ENCODE assay signal across 9 cellular contexts in the genomic region with DNA sequence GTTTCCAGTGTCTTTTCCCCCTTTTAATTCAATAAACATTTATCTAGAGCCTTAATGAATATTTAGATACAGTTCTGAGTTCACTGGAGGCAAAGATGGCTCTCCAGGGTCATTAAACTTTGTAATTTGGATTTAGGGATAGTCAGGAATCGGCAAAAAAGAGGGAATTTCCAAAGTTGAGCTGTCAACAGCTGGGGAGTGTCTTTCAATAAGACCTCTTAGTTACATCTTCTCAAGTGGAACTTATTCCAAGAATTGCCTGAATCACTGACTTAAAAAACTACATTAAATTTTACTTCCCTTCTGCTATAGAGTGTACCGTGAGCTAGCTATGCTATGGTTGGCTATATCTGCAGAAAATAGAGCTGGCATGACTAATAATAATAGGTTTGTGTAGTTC. TPM values are rescaled to one million over a fixed set of nuclear protein-coding genes. Genes with fewer than 3 reads are reported as not detected.
DNase-seq lines count a peak whose midpoint lies in the region; ATAC-seq, FAIRE-seq and TF ChIP-seq lines count a peak whose summit lies in the region.
"Had no signal": no experiment of that assay in that cellular context is flagged by ENCODE, and none has a peak within 500 bp of the region (broad histone marks: within the 10 kb centered on the region; RNA-seq: fewer than 3 reads in every experiment).

No MANE protein-coding gene starts in this region.

- intact Hi-C loops in Calu3 (cut with micrococcal nuclease; ENCODE audit: unreplicated experiment): loop anchor here (5.0 kb wide), 2 partner anchors 47 to 112 kb away; no protein-coding TSS in a partner anchor
- intact Hi-C loops in OCI-LY7 (cut with micrococcal nuclease; ENCODE audit: unreplicated experiment): loop anchor here (1.0 to 5.0 kb wide), 4 partner anchors 40 to 373 kb away; a partner anchor contains a TSS
- intact Hi-C loops in endothelial cell of umbilical vein (cut with micrococcal nuclease): loop anchor here (1.0 to 2.0 kb wide), 3 partner anchors 45 to 242 kb away; a partner anchor contains a TSS
- intact Hi-C loops in pancreas (cut with DNase I): loop anchor here in 2 of 3 donors (5.0 kb wide), 2 partner anchors 162 to 167 kb away; no protein-coding TSS in a partner anchor

- H3K27me3 ChIP-seq in endothelial cell of umbilical vein (ENCODE audit: control insufficient read depth in 2 of 2, insufficient read depth in 2 of 2, low read length in 2 of 2): no peaks in the 10 kb centered on the region
- no peaks in the 10 kb centered on the region for H3K27me3 ChIP-seq in pancreas

- peaks cover 9% of the 10 kb centered on the region; the same call in 1 of the 2 replicates for H3K36me3 ChIP-seq in OCI-LY7 (ENCODE audit: insufficient read depth, low read length)
- H3K36me3 ChIP-seq in endothelial cell of umbilical vein (ENCODE audit: control insufficient read depth in 2 of 2, extremely low read depth in 1 of 2, insufficient read depth in 2 of 2, low read length in 2 of 2): no peaks in the 10 kb centered on the region
- H3K36me3 ChIP-seq in pancreas: no peaks in the 10 kb centered on the region

- TF ChIP-seq CTCF in Calu3 (IDR thresholded peaks at IDR 0.05; ENCODE audit: unreplicated experiment) (no peak), OCI-LY7 (conservative IDR thresholded peaks at IDR 0.05; ENCODE audit: low read length) (no peak), endothelial cell of umbilical vein (IDR thresholded peaks at IDR 0.05; ENCODE audit: extremely low read depth in 1 of 2, insufficient read depth in 1 of 2, low read depth in 1 of 2, low read length in 2 of 2) (no peak), pancreas (IDR thresholded peaks at IDR 0.05) (no peak)

- BruUV-seq in Calu3 (replicated peaks; lab: Mats Ljungman, UMichigan) (no TSS peak), OCI-LY7 (replicated peaks; lab: Mats Ljungman, UMichigan) (no TSS peak), endothelial cell of umbilical vein (replicated peaks; lab: Mats Ljungman, UMichigan) (TSS peak; percentile 28)

- H3K9me2 ChIP-seq in OCI-LY7 (ENCODE audit: insufficient read depth, low read length): no peaks in the 10 kb centered on the region

- DNase-seq in Calu3: no peak
- no peak for DNase-seq in OCI-LY7 (ENCODE audit: low spot score)
- peak; percentile 24 for DNase-seq in endothelial cell of umbilical vein (ENCODE audit: low read depth, low spot score)
- no peak for DNase-seq in pancreas
- DNase-seq in NCI-H2227 (lab: John Stamatoyannopoulos, UW; ENCODE audit: unreplicated experiment): no peak
- no peak for DNase-seq in medulla oblongata (ENCODE audit: extremely low spot score)
- no peak for DNase-seq in NCI-H2081 (lab: John Stamatoyannopoulos, UW)
- DNase-seq: cerebellar nuclear complex had no signal

- H3K27ac ChIP-seq in OCI-LY7 (ENCODE audit: low read depth, low read length, poor library complexity, severe bottlenecking) (peak overlapping the region; percentile 74), endothelial cell of umbilical vein (ENCODE audit: insufficient read depth, low read depth, low read length) (peak overlapping the region; percentile 38), pancreas (peak overlapping the region; percentile 67 to 86 (median 77))

- H3K4me2 ChIP-seq in OCI-LY7 (ENCODE audit: low read length) (peak overlapping the region; percentile 85), endothelial cell of umbilical vein (ENCODE audit: insufficient read depth, low read length) (peak overlapping the region; percentile 69)

- ATAC-seq in pancreas: no peak
- no peak for ATAC-seq in GM19023 (IDR thresholded peaks at IDR 0.05; ENCODE audit: unreplicated experiment)

- CTCF ChIA-PET in Calu3 (lab: Charles Lee): no interaction called here
- CTCF ChIA-PET in OCI-LY7 (lab: Charles Lee; ENCODE audit: unreplicated experiment): interaction anchor here (1.0 to 1.3 kb wide), 4 partner anchors 11 to 166 kb away, joined by 3 to 4 read pairs (median 4); no protein-coding TSS in a partner anchor
- CTCF ChIA-PET in endothelial cell of umbilical vein (lab: Charles Lee): interaction anchor here (1.1 to 2.2 kb wide), 5 partner anchors 40 to 166 kb away, joined by 4 to 24 read pairs (median 5); no protein-coding TSS in a partner anchor

- H3K4me3 ChIP-seq in OCI-LY7 (ENCODE audit: low read depth, low read length, poor library complexity, severe bottlenecking) (peak overlapping the region; percentile 86), endothelial cell of umbilical vein (replicated peaks in 1 of 3; ENCODE audit: insufficient read depth in 1 of 3, low read depth in 1 of 3, low read length in 3 of 3) (peak overlapping the region in 2 of 3 experiments; percentile 72 to 87), pancreas (peak overlapping the region in 3 of 4 donors; percentile 72 to 95 (median 89))

- peaks cover 30% of the 10 kb centered on the region for H3K36me3 Mint-ChIP-seq in Calu3 (ENCODE audit: insufficient read depth, unreplicated experiment)

- FAIRE-seq in endothelial cell of umbilical vein (lab: Jason Lieb, UNC) (no peak), pancreas (lab: Jason Lieb, UNC) (no peak)

- H3K4me1 ChIP-seq in OCI-LY7 (ENCODE audit: insufficient read depth, low read length, poor library complexity, severe bottlenecking): peaks cover 47% of the 10 kb centered on the region
- peaks cover 39% of the 10 kb centered on the region for H3K4me1 ChIP-seq in endothelial cell of umbilical vein (ENCODE audit: control insufficient read depth, extremely low read depth, insufficient read depth, low read length)
- peaks cover 0 to 5% (median 0%) of the 10 kb centered on the region in 3 donors for H3K4me1 ChIP-seq in pancreas

- H3K4me1 Mint-ChIP-seq in Calu3 (ENCODE audit: low read depth, unreplicated experiment): no peaks in the 10 kb centered on the region

- H3K9me3 Mint-ChIP-seq in Calu3 (ENCODE audit: low read depth, unreplicated experiment): no peaks in the 10 kb centered on the region

- H3K4me3 Mint-ChIP-seq in Calu3 (ENCODE audit: low read depth, unreplicated experiment): peak overlapping the region; percentile 84

- POLR2A ChIA-PET in OCI-LY7 (lab: Charles Lee) (interaction anchor here (0.7 to 2.1 kb wide), 23 partner anchors 8 to 216 kb away, joined by 3 to 12 read pairs (median 4); no protein-coding TSS in a partner anchor), endothelial cell of umbilical vein (lab: Charles Lee) (no interaction called here)

- no peaks in the 10 kb centered on the region for H3K9me3 ChIP-seq in OCI-LY7 (ENCODE audit: low read length)
- no peaks in the 10 kb centered on the region for H3K9me3 ChIP-seq in endothelial cell of umbilical vein (replicated peaks; ENCODE audit: control insufficient read depth, insufficient read depth, low read length)
- no peaks in the 10 kb centered on the region for H3K9me3 ChIP-seq in pancreas

- no peak for TF ChIP-seq POLR2A in endothelial cell of umbilical vein (IDR thresholded peaks at IDR 0.05; ENCODE audit: low read depth, low read length)

- dilution Hi-C loops in endothelial cell of umbilical vein (cut with MboI; ENCODE audit: extremely low pct_ligation_motif_present, low sequenced_read_pairs): no loop called here

- H3K27ac Mint-ChIP-seq in Calu3 (ENCODE audit: unreplicated experiment): peak overlapping the region; percentile 56

- H2AFZ ChIP-seq in OCI-LY7 (ENCODE audit: low read length): no peak overlapping the region
- no peak overlapping the region for H2AFZ ChIP-seq in endothelial cell of umbilical vein (ENCODE audit: low read depth, low read length)

- no peaks in the 10 kb centered on the region for H3K9me1 ChIP-seq in endothelial cell of umbilical vein (replicated peaks; ENCODE audit: control insufficient read depth, extremely low read depth, insufficient read depth, low read length)

- H4K20me1 ChIP-seq in OCI-LY7 (ENCODE audit: insufficient read depth, low read length) (peaks cover 35% of the 10 kb centered on the region), endothelial cell of umbilical vein (replicated peaks; ENCODE audit: control insufficient read depth, extremely low read depth, insufficient read depth, low read length) (no peaks in the 10 kb centered on the region)

- peaks cover 77% of the 10 kb centered on the region for H3K79me2 ChIP-seq in OCI-LY7 (ENCODE audit: insufficient read depth, low read depth, low read length)
- H3K79me2 ChIP-seq in endothelial cell of umbilical vein (ENCODE audit: control insufficient read depth, insufficient read depth, low read length): peaks cover 36% of the 10 kb centered on the region

- peak overlapping the region; percentile 88 for H3K9ac ChIP-seq in endothelial cell of umbilical vein (replicated peaks; ENCODE audit: extremely low read depth, insufficient read depth, low read length)

- WGBS in pancreas, 2 donors: 55 to 58% methylated on average over 2 of the region's 2 CpGs

- H3K27me3 Mint-ChIP-seq in Calu3 (ENCODE audit: unreplicated experiment): no peaks in the 10 kb centered on the region

TF ChIP-seq in endothelial cell of umbilical vein, 7 proteins besides CTCF, POLR2A, EP300 and RAD21:
- TF ChIP-seq FOS (IDR thresholded peaks at IDR 0.05; ENCODE audit: borderline replicate concordance, insufficient read depth, low read length): no peak
- TF ChIP-seq, protein P1, sequence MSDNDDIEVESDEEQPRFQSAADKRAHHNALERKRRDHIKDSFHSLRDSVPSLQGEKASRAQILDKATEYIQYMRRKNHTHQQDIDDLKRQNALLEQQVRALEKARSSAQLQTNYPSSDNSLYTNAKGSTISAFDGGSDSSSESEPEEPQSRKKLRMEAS (IDR thresholded peaks at IDR 0.05; ENCODE audit: insufficient read depth, insufficient read length): no peak

RNA-seq across cellular contexts. Expression of a gene that starts 2.0 kb away (rescaled TPM):
- 11.4 and 11.7 TPM in 2 replicates for total RNA-seq in Calu3 (2022)
- 14.9 and 16.7 TPM in 2 replicates for total RNA-seq in OCI-LY7 (2014; rRNA removed; shearing (Covaris generic))
- total RNA-seq in OCI-LY7 (2022): 27.8 and 35.7 TPM in 2 replicates
- total RNA-seq in endothelial cell of umbilical vein: 16.5 and 24.0 TPM in 2 replicates
- polyA plus RNA-seq in endothelial cell of umbilical vein: 4.0 and 5.4 TPM in 2 replicates
- polyA plus RNA-seq in endothelial cell of umbilical vein (2011; cell fraction: cytosol; rRNA removed): 5.9 and 6.3 TPM in 2 replicates
- polyA plus RNA-seq in endothelial cell of umbilical vein (2011; cell fraction: nucleus; rRNA removed): 18.1 and 21.6 TPM in 2 replicates
- polyA plus RNA-seq in endothelial cell of umbilical vein (2012): 5.7 and 8.4 TPM in 2 replicates
- polyA minus RNA-seq in endothelial cell of umbilical vein: 18.3 and 18.8 TPM in 2 replicates
- 5.9 TPM for polyA minus RNA-seq in endothelial cell of umbilical vein (2011; cell fraction: cytosol; rRNA and poly(A)+ RNA removed)
- 45.9 and 62.8 TPM in 2 replicates for polyA minus RNA-seq in endothelial cell of umbilical vein (2011; cell fraction: nucleus; rRNA and poly(A)+ RNA removed)
- total RNA-seq in pancreas: 10 to 100 TPM in 1 of 6 donors, 1 to 10 TPM in 5; 3.0 to 10.5 (median 4.2) TPM
- polyA plus RNA-seq in pancreas: 1 to 10 TPM; 2.0 to 3.4 TPM
